ENCODE assay signal across 21 cellular contexts in genomic region chr12:4047441-4047840, GRCh38.
"Had no signal": no experiment of that assay in that cellular context is flagged by ENCODE, and none has a peak within 500 bp of the region (broad histone marks: within the 10 kb centered on the region; RNA-seq: fewer than 3 reads in every experiment).

No MANE protein-coding gene starts in this region.

- ATAC-seq: left lobe of liver; natural killer cell; right cardiac atrium; stimulated activated naive B cell treated with anti-CD40 and anti-IgM and Interleukin-4, amounts not matched to agents 10 μg/mL and 1 μg/mL and 100 μg/mL, for 72 hours; upper lobe of right lung had no signal

- H3K4me1 Mint-ChIP-seq: memory B cell had no signal

- H3K9me3 Mint-ChIP-seq: dendritic cell treated with granulocyte-macrophage colony-stimulating factor and Interleukin-4, amounts not matched to agents 40 ng/mL and 50 ng/mL, for 4 days; memory B cell; natural killer cell; stimulated activated naive B cell treated with anti-CD40 and anti-IgM and Interleukin-4, amounts not matched to agents 10 μg/mL and 1 μg/mL and 100 μg/mL, for 72 hours; stimulated activated naive CD8-positive, alpha-beta T cell treated with anti-CD3 and anti-CD28 coated beads, Interleukin-15, Interleukin-2, amounts not matched to agents 100 ng/mL and 50 ng/mL, for 24 hours had no signal

- H3K27ac Mint-ChIP-seq: dendritic cell treated with granulocyte-macrophage colony-stimulating factor and Interleukin-4, amounts not matched to agents 40 ng/mL and 50 ng/mL, for 4 days; memory B cell; natural killer cell; stimulated activated naive B cell treated with anti-CD40 and anti-IgM and Interleukin-4, amounts not matched to agents 10 μg/mL and 1 μg/mL and 100 μg/mL, for 72 hours; stimulated activated naive CD8-positive, alpha-beta T cell treated with anti-CD3 and anti-CD28 coated beads, Interleukin-15, Interleukin-2, amounts not matched to agents 100 ng/mL and 50 ng/mL, for 24 hours had no signal

- H3K4me1 ChIP-seq: colonic mucosa, prostate gland, sigmoid colon, spleen, suprapubic skin, upper lobe of right lung, uterus had no signal

- H3K27me3 Mint-ChIP-seq: stimulated activated naive CD8-positive, alpha-beta T cell treated with anti-CD3 and anti-CD28 coated beads, Interleukin-15, Interleukin-2, amounts not matched to agents 100 ng/mL and 50 ng/mL, for 24 hours had no signal

- DNase-seq: colonic mucosa; effector memory CD4-positive, alpha-beta T cell; erythroblast; hypothalamus; kidney; natural killer cell; right cardiac atrium; sigmoid colon; spleen; stimulated activated CD4-positive, alpha-beta T cell treated with anti-CD3 and anti-CD28 coated beads, Interleukin-2, amount 100 ng/mL, for 48 hours; stimulated activated naive B cell treated with anti-CD40 and anti-IgM and Interleukin-4, amounts not matched to agents 10 μg/mL and 1 μg/mL and 100 μg/mL, for 72 hours; transverse colon; upper lobe of right lung; uterus had no signal

- H3K36me3 ChIP-seq: colonic mucosa, prostate gland, sigmoid colon, spleen, suprapubic skin, transverse colon, upper lobe of right lung, uterus had no signal

- H3K36me3 Mint-ChIP-seq: memory B cell; natural killer cell; stimulated activated naive B cell treated with anti-CD40 and anti-IgM and Interleukin-4, amounts not matched to agents 10 μg/mL and 1 μg/mL and 100 μg/mL, for 72 hours had no signal

- H3K27me3 ChIP-seq: colonic mucosa, sigmoid colon, transverse colon, upper lobe of right lung, uterus had no signal

- H3K4me3 Mint-ChIP-seq: dendritic cell treated with granulocyte-macrophage colony-stimulating factor and Interleukin-4, amounts not matched to agents 40 ng/mL and 50 ng/mL, for 4 days; memory B cell; natural killer cell; stimulated activated naive B cell treated with anti-CD40 and anti-IgM and Interleukin-4, amounts not matched to agents 10 μg/mL and 1 μg/mL and 100 μg/mL, for 72 hours; stimulated activated naive CD8-positive, alpha-beta T cell treated with anti-CD3 and anti-CD28 coated beads, Interleukin-15, Interleukin-2, amounts not matched to agents 100 ng/mL and 50 ng/mL, for 24 hours had no signal

- H3K4me3 ChIP-seq: colonic mucosa, lung, prostate gland, sigmoid colon, spleen, suprapubic skin, transverse colon, upper lobe of right lung, uterus had no signal

- H3K27ac ChIP-seq: colonic mucosa, prostate gland, sigmoid colon, spleen, suprapubic skin, upper lobe of right lung, uterus had no signal

- H3K9me3 ChIP-seq: colonic mucosa, prostate gland, sigmoid colon, spleen, suprapubic skin, transverse colon, upper lobe of right lung, uterus had no signal
